Comparison of ENCODE assay signal across 8 cellular contexts in the genomic region with DNA sequence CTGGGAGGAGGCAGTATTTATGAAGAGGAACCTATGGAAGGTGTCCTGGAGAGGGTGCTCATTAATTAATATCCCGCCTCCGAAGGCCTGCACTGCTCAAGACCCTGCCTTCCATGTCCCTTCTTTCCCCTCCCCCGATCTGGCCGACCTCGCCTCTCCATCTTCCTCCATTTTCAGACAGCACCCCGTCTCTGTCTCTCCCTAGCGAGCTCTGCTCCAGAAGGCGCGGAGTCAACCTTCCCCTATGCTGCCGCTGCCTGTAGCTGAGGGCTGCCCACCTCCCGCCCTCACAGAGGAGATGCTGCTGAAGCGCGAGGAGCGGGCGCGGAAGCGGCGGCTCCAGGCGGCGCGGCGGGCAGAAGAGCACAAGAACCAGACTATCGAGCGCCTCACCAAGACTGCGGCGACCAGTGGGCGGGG. TPM values are rescaled to one million over a fixed set of nuclear protein-coding genes. Genes with fewer than 3 reads are reported as not detected.
DNase-seq lines count a peak whose midpoint lies in the region; ATAC-seq and TF ChIP-seq lines count a peak whose summit lies in the region.

No MANE protein-coding gene starts in this region.

- H3K27ac ChIP-seq in cardiac muscle cell (peak overlapping the region; percentile 88), substantia nigra (ENCODE audit: low read depth, low read length, poor library complexity, severe bottlenecking) (peak overlapping the region; percentile 88)

- no peak for TF ChIP-seq CTCF in cardiac muscle cell (IDR thresholded peaks at IDR 0.05; ENCODE audit: low read depth, low read length)

- H3K4me3 ChIP-seq in cardiac muscle cell: peak overlapping the region; percentile 62

- peaks cover 67% of the 10 kb centered on the region for H3K4me1 Mint-ChIP-seq in activated T-helper 1 cell treated with anti-CD3 and anti-CD28 coated beads, Interleukin-12 subunit alpha, Interleukin-12 subunit beta, Interleukin-2, Interleukin-4 antibody, amounts not matched to agents 30 ng/mL and 10 ng/mL and 1 ng/mL, durations not matched to agents 14 hours and 24 hours and 36 hours (ENCODE audit: low read depth)

- H3K27me3 ChIP-seq in cardiac muscle cell: no peaks in the 10 kb centered on the region

- H3K27me3 Mint-ChIP-seq in activated T-helper 1 cell treated with anti-CD3 and anti-CD28 coated beads, Interleukin-12 subunit alpha, Interleukin-12 subunit beta, Interleukin-2, Interleukin-4 antibody, amounts not matched to agents 30 ng/mL and 10 ng/mL and 1 ng/mL, durations not matched to agents 14 hours and 24 hours and 36 hours (ENCODE audit: insufficient read depth): no peaks in the 10 kb centered on the region

- no peaks in the 10 kb centered on the region for H3K9me3 ChIP-seq in cardiac muscle cell (ENCODE audit: low read depth)

- peaks cover 29% of the 10 kb centered on the region for H3K36me3 Mint-ChIP-seq in activated T-helper 1 cell treated with anti-CD3 and anti-CD28 coated beads, Interleukin-12 subunit alpha, Interleukin-12 subunit beta, Interleukin-2, Interleukin-4 antibody, amounts not matched to agents 30 ng/mL and 10 ng/mL and 1 ng/mL, durations not matched to agents 14 hours and 24 hours and 36 hours (ENCODE audit: low read depth)

- DNase-seq in cardiac muscle cell (ENCODE audit: low read depth in 1 of 2, low spot score in 1 of 2): no peak
- no peak for DNase-seq in Right ventricle myocardium superior
- DNase-seq in activated T-helper 1 cell treated with anti-CD3 and anti-CD28 coated beads, Interleukin-12 subunit alpha, Interleukin-12 subunit beta, Interleukin-2, Interleukin-4 antibody, amounts not matched to agents 30 ng/mL and 10 ng/mL and 1 ng/mL, durations not matched to agents 14 hours and 24 hours and 36 hours (ENCODE audit: low spot score): no peak
- DNase-seq in iris pigment epithelial cell (ENCODE audit: low read depth): peak; percentile 53
- peak in 2 of 49 donors; percentile 53 to 59 for DNase-seq in substantia nigra (lab: John Stamatoyannopoulos, UW)
- no peak for DNase-seq in GM19240 (ENCODE audit: insufficient read length, low spot score)

- H3K36me3 ChIP-seq in cardiac muscle cell: peaks cover 5% of the 10 kb centered on the region

- no peak for ATAC-seq in Right ventricle myocardium superior (ENCODE audit: poor library complexity)
- no peak for ATAC-seq in HG03342 (IDR thresholded peaks at IDR 0.05; ENCODE audit: unreplicated experiment)
- no peak for ATAC-seq in GM19397 (IDR thresholded peaks at IDR 0.05; ENCODE audit: unreplicated experiment)

- H3K4me3 Mint-ChIP-seq in activated T-helper 1 cell treated with anti-CD3 and anti-CD28 coated beads, Interleukin-12 subunit alpha, Interleukin-12 subunit beta, Interleukin-2, Interleukin-4 antibody, amounts not matched to agents 30 ng/mL and 10 ng/mL and 1 ng/mL, durations not matched to agents 14 hours and 24 hours and 36 hours: peak overlapping the region; percentile 98

- H3K27ac Mint-ChIP-seq in activated T-helper 1 cell treated with anti-CD3 and anti-CD28 coated beads, Interleukin-12 subunit alpha, Interleukin-12 subunit beta, Interleukin-2, Interleukin-4 antibody, amounts not matched to agents 30 ng/mL and 10 ng/mL and 1 ng/mL, durations not matched to agents 14 hours and 24 hours and 36 hours: peak overlapping the region; percentile 95

- peaks cover 5% of the 10 kb centered on the region for H3K4me1 ChIP-seq in cardiac muscle cell (ENCODE audit: low read depth)

- H3K9me3 Mint-ChIP-seq in activated T-helper 1 cell treated with anti-CD3 and anti-CD28 coated beads, Interleukin-12 subunit alpha, Interleukin-12 subunit beta, Interleukin-2, Interleukin-4 antibody, amounts not matched to agents 30 ng/mL and 10 ng/mL and 1 ng/mL, durations not matched to agents 14 hours and 24 hours and 36 hours: no peaks in the 10 kb centered on the region

- intact Hi-C loops in Right ventricle myocardium superior (cut with DNase I): no loop called here
- intact Hi-C loops in activated T-helper 1 cell treated with anti-CD3 and anti-CD28 coated beads, Interleukin-12 subunit alpha, Interleukin-12 subunit beta, Interleukin-2, Interleukin-4 antibody, amounts not matched to agents 30 ng/mL and 10 ng/mL and 1 ng/mL, durations not matched to agents 14 hours and 24 hours and 36 hours (cut with micrococcal nuclease): loop anchor here (10.0 kb wide), 2 partner anchors 472 to 532 kb away; partner anchors contain the start of genes DGUOK and TET3

RNA-seq across cellular contexts. Expression of gene WBP1, which starts 1.1 kb away (rescaled TPM):
- total RNA-seq in cardiac muscle cell (168 and 174 TPM in 2 replicates), Right ventricle myocardium superior (42.4 TPM)
- 156 and 170 TPM in 2 replicates for polyA plus RNA-seq in cardiac muscle cell
- total RNA-seq in activated T-helper 1 cell treated with anti-CD3 and anti-CD28 coated beads, Interleukin-12 subunit alpha, Interleukin-12 subunit beta, Interleukin-2, Interleukin-4 antibody, amounts not matched to agents 30 ng/mL and 10 ng/mL and 1 ng/mL, durations not matched to agents 14 hours and 24 hours and 36 hours: 32.6 and 35.3 TPM in 2 replicates

RNA-seq across cellular contexts. Expression of gene INO80B, which starts 2.3 kb away (rescaled TPM):
- 23.0 and 40.9 TPM in 2 replicates for total RNA-seq in cardiac muscle cell
- 15.4 and 23.8 TPM in 2 replicates for polyA plus RNA-seq in cardiac muscle cell
- 19.6 TPM for total RNA-seq in Right ventricle myocardium superior
- 67.8 and 70.0 TPM in 2 replicates for total RNA-seq in activated T-helper 1 cell treated with anti-CD3 and anti-CD28 coated beads, Interleukin-12 subunit alpha, Interleukin-12 subunit beta, Interleukin-2, Interleukin-4 antibody, amounts not matched to agents 30 ng/mL and 10 ng/mL and 1 ng/mL, durations not matched to agents 14 hours and 24 hours and 36 hours

RNA-seq across cellular contexts. Expression of gene MOGS, which starts 8.0 kb away (rescaled TPM):
- total RNA-seq in cardiac muscle cell (58.5 and 67.3 TPM in 2 replicates), Right ventricle myocardium superior (19.2 TPM)
- polyA plus RNA-seq in cardiac muscle cell: 31.9 and 50.1 TPM in 2 replicates
- total RNA-seq in activated T-helper 1 cell treated with anti-CD3 and anti-CD28 coated beads, Interleukin-12 subunit alpha, Interleukin-12 subunit beta, Interleukin-2, Interleukin-4 antibody, amounts not matched to agents 30 ng/mL and 10 ng/mL and 1 ng/mL, durations not matched to agents 14 hours and 24 hours and 36 hours: 87.7 and 88.6 TPM in 2 replicates

RNA-seq across cellular contexts. Expression of gene MRPL53, which starts 15.3 kb away (rescaled TPM):
- 50.8 and 50.9 TPM in 2 replicates for total RNA-seq in cardiac muscle cell
- 132 and 140 TPM in 2 replicates for polyA plus RNA-seq in cardiac muscle cell
- total RNA-seq in Right ventricle myocardium superior: 159 TPM
- 118 and 124 TPM in 2 replicates for total RNA-seq in activated T-helper 1 cell treated with anti-CD3 and anti-CD28 coated beads, Interleukin-12 subunit alpha, Interleukin-12 subunit beta, Interleukin-2, Interleukin-4 antibody, amounts not matched to agents 30 ng/mL and 10 ng/mL and 1 ng/mL, durations not matched to agents 14 hours and 24 hours and 36 hours

RNA-seq across cellular contexts. Expression of gene RTKN, which starts 15.4 kb away (rescaled TPM):
- total RNA-seq in cardiac muscle cell (41.1 and 53.3 TPM in 2 replicates), Right ventricle myocardium superior (17.8 TPM)
- 53.3 and 61.7 TPM in 2 replicates for polyA plus RNA-seq in cardiac muscle cell
- total RNA-seq in activated T-helper 1 cell treated with anti-CD3 and anti-CD28 coated beads, Interleukin-12 subunit alpha, Interleukin-12 subunit beta, Interleukin-2, Interleukin-4 antibody, amounts not matched to agents 30 ng/mL and 10 ng/mL and 1 ng/mL, durations not matched to agents 14 hours and 24 hours and 36 hours: 4.0 and 4.2 TPM in 2 replicates
